7 cellular contexts compared by ENCODE assay signal in genomic region chr14:51353901-51354300, GRCh38.
"Had no signal": no experiment of that assay in that cellular context is flagged by ENCODE, and none has a peak within 500 bp of the region (broad histone marks: within the 10 kb centered on the region; RNA-seq: fewer than 3 reads in every experiment).

No MANE protein-coding gene starts in this region.

- ATAC-seq: HCT116, HepG2, K562 had no signal

- H3K9me3 Mint-ChIP-seq: HFFc6 had no signal

- DNase-seq: GM23248, GOT3, H7, HFFc6 had no signal

- FAIRE-seq: HepG2, K562 had no signal

- H3K27ac Mint-ChIP-seq: HFFc6 had no signal

- H3K4me3 Mint-ChIP-seq: HFFc6 had no signal
